1 cellular context compared by ENCODE assay signal in genomic region chr17:74760404-74761105, GRCh38.
TF ChIP-seq lines count a peak whose summit lies in the region.

No MANE protein-coding gene starts in this region.

TF ChIP-seq in H1, 55 proteins besides CTCF, POLR2A, EP300 and RAD21:
- TF ChIP-seq CHD2 (IDR thresholded peaks at IDR 0.05; ENCODE audit: low read length), result no peak
- TF ChIP-seq MAX (IDR thresholded peaks at IDR 0.05), result no peak
- no peak for TF ChIP-seq KDM1A (IDR thresholded peaks at IDR 0.05; ENCODE audit: borderline replicate concordance, low read length)
- no peak for TF ChIP-seq NANOG (IDR thresholded peaks at IDR 0.05; ENCODE audit: insufficient read depth, low read depth, low read length, poor library complexity, severe bottlenecking)
- no peak for TF ChIP-seq ZNF274 (IDR thresholded peaks at IDR 0.05; ENCODE audit: borderline replicate concordance, extremely low read depth, low read length)
- TF ChIP-seq RXRA (IDR thresholded peaks at IDR 0.05; ENCODE audit: insufficient read depth, low read depth, low read length), result no peak
- TF ChIP-seq TAF1 (IDR thresholded peaks at IDR 0.05; ENCODE audit: low read depth, low read length), result 0 out of 2 replicates have a peak, but pooled peaks have one; percentile 3
- no peak for TF ChIP-seq GABPA (IDR thresholded peaks at IDR 0.05; ENCODE audit: borderline replicate concordance, insufficient read depth, low read length)
- TF ChIP-seq TEAD4 (IDR thresholded peaks at IDR 0.05; ENCODE audit: low read depth, low read length), result no peak
- TF ChIP-seq BACH1 (IDR thresholded peaks at IDR 0.05; ENCODE audit: low read length), result peak; percentile 58
- no peak for TF ChIP-seq SP4 (IDR thresholded peaks at IDR 0.05; ENCODE audit: low read length)
- 0 out of 4 replicates have a peak, but pooled peaks of 1 of the 2 experiments have one; percentile 35 for TF ChIP-seq SIN3A (conservative IDR thresholded peaks at IDR 0.05 in 1 of 2, IDR thresholded peaks at IDR 0.05 in 1 of 2; ENCODE audit: low read depth in 1 of 2, low read length in 2 of 2)
- TF ChIP-seq CEBPB (IDR thresholded peaks at IDR 0.05; ENCODE audit: low read depth, low read length), result no peak
- TF ChIP-seq SP2 (IDR thresholded peaks at IDR 0.05; ENCODE audit: low read length), result no peak
- TF ChIP-seq SRF (IDR thresholded peaks at IDR 0.05; ENCODE audit: low read depth, low read length), result no peak
- no peak for TF ChIP-seq KDM4A (IDR thresholded peaks at IDR 0.05; ENCODE audit: low read depth, low read length, severe bottlenecking)
- no peak for TF ChIP-seq SIRT6 (IDR thresholded peaks at IDR 0.05; ENCODE audit: low read length)
- TF ChIP-seq MAFK (IDR thresholded peaks at IDR 0.05; ENCODE audit: low read depth, low read length), result peak; percentile 48; the same call in 1 of the 2 replicates
- TF ChIP-seq FOSL1 (IDR thresholded peaks at IDR 0.05; ENCODE audit: insufficient read depth, low read depth, low read length), result no peak
- no peak for TF ChIP-seq CREB1 (IDR thresholded peaks at IDR 0.05)
- TF ChIP-seq BRCA1 (IDR thresholded peaks at IDR 0.05; ENCODE audit: low read depth, low read length), result no peak
- TF ChIP-seq SUZ12 (IDR thresholded peaks at IDR 0.05; ENCODE audit: low read length), result no peak
- TF ChIP-seq TBP (IDR thresholded peaks at IDR 0.05; ENCODE audit: low read depth, low read length), result no peak
- no peak for TF ChIP-seq CBX5 (IDR thresholded peaks at IDR 0.05; ENCODE audit: low read depth, low read length)
- TF ChIP-seq ASH2L (IDR thresholded peaks at IDR 0.05; ENCODE audit: low read length), result peak; percentile 28
- TF ChIP-seq PHF8 (conservative IDR thresholded peaks at IDR 0.05; ENCODE audit: low read depth, low read length), result no peak
- no peak for TF ChIP-seq CBX8 (IDR thresholded peaks at IDR 0.05; ENCODE audit: borderline replicate concordance, low read depth, low read length)
TF ChIP-seq in H1: peak in this region for 5.
